ENCODE assay signal across 17 cellular contexts in genomic region chr17:2044263-2044894, GRCh38. TPM values are rescaled to one million over a fixed set of nuclear protein-coding genes. Genes with fewer than 3 reads are reported as not detected.
DNase-seq lines count a peak whose midpoint lies in the region; ATAC-seq and TF ChIP-seq lines count a peak whose summit lies in the region.
"Had no signal": no experiment of that assay in that cellular context is flagged by ENCODE, and none has a peak within 500 bp of the region (broad histone marks: within the 10 kb centered on the region; RNA-seq: fewer than 3 reads in every experiment).

No MANE protein-coding gene starts in this region.

- CTCF ChIA-PET in MCF 10A (lab: Yijun Ruan, JAX), result interaction anchor here (0.6 to 1.5 kb wide), 6 partner anchors 16 to 308 kb away, joined by 3 to 7 read pairs (median 3); partner anchors contain the start of gene RTN4RL1
- CTCF ChIA-PET in mammary epithelial cell (lab: Charles Lee; ENCODE audit: low non-redundant PET), result no interaction called here
- CTCF ChIA-PET in RWPE1 (lab: Yijun Ruan, JAX), result interaction anchor here (0.6 to 2.3 kb wide), 3 partner anchors 10 to 200 kb away, joined by 4 to 6 read pairs (median 5); partner anchors contain the start of gene HIC1

- H4K91ac ChIP-seq in mesenchymal stem cell (ENCODE audit: low read length), result no peak overlapping the region

- BruUV-seq in MCF 10A (replicated peaks; lab: Mats Ljungman, UMichigan) (no TSS peak), mammary epithelial cell (replicated peaks; lab: Mats Ljungman, UMichigan) (no TSS peak)

- peaks cover 7% of the 10 kb centered on the region for H3K36me3 ChIP-seq in mammary epithelial cell (ENCODE audit: insufficient read depth, low read length)
- H3K36me3 ChIP-seq in mesenchymal stem cell (ENCODE audit: control insufficient read depth in 1 of 2, insufficient read depth in 2 of 2, low read depth in 1 of 2, low read length in 2 of 2), result peaks cover 32 to 33% of the 10 kb centered on the region in 2 experiments
- H3K36me3 ChIP-seq in thymus (ENCODE audit: control insufficient read depth, insufficient read depth), result peaks cover 6% of the 10 kb centered on the region
- H3K36me3 ChIP-seq in lower lobe of right lung, result peaks cover 31% of the 10 kb centered on the region

- in situ Hi-C loops in mammary epithelial cell (cut with MboI; ENCODE audit: low sequenced_read_pairs in 2 of 2), result loop anchor here in 1 of 2 donors (25.0 kb wide), 1 partner anchor 332 kb away; the partner anchor contains the start of genes TLCD2 and WDR81

- DNase-seq in MCF 10A (ENCODE audit: unreplicated experiment) (no peak), mammary epithelial cell (no peak), RWPE1 (ENCODE audit: low spot score) (no peak), mesenchymal stem cell (no peak), lower lobe of right lung (no peak)
- DNase-seq: activated CD4-positive, alpha-beta T cell treated with anti-CD3 and anti-CD28 coated beads, Interleukin-2, amount 50 U/mL, for 48 hours; DMS153; NCI-H1694; NCI-H446 treated with DMSO at 0.1 percent for 48 hours; retina; SK-N-SH had no signal

- no peaks in the 10 kb centered on the region for H3K9me3 Mint-ChIP-seq in MCF 10A (ENCODE audit: unreplicated experiment)

- WGBS in mammary epithelial cell (ENCODE audit: low coverage, missing lambda C conversion rate), result 100% methylated on average over 2 of the region's 5 CpGs
- WGBS in mesenchymal stem cell, result over 99% methylated on average over 4 of the region's 5 CpGs
- WGBS in thymus, result 99% methylated on average over 5 of the region's 5 CpGs

- H2AFZ ChIP-seq in mammary epithelial cell (ENCODE audit: low read depth, low read length), result no peak overlapping the region
- no peak overlapping the region for H2AFZ ChIP-seq in mesenchymal stem cell (ENCODE audit: low read depth, low read length)

- H3K23ac ChIP-seq in mesenchymal stem cell (ENCODE audit: low read length in 2 of 2), result no peak overlapping the region

- no peak overlapping the region for H2BK12ac ChIP-seq in mesenchymal stem cell (ENCODE audit: low read length in 2 of 2)

- H3K27ac ChIP-seq in mammary epithelial cell (ENCODE audit: insufficient read depth, low read depth, low read length), result no peak overlapping the region
- H3K27ac ChIP-seq in RWPE1, result peak overlapping the region; percentile 83
- H3K27ac ChIP-seq in mesenchymal stem cell (ENCODE audit: low read length, poor library complexity, severe bottlenecking), result no peak overlapping the region
- peak overlapping the region; percentile 9 for H3K27ac ChIP-seq in thymus (ENCODE audit: low read depth)
- no peak overlapping the region for H3K27ac ChIP-seq in lower lobe of right lung

- no peak overlapping the region for H4K8ac ChIP-seq in mesenchymal stem cell (ENCODE audit: low read length)

- H3K4me3 ChIP-seq in mammary epithelial cell (replicated peaks in 1 of 3; ENCODE audit: insufficient read depth in 1 of 3, low read depth in 2 of 3, low read length in 3 of 3) (no peak overlapping the region), mesenchymal stem cell (ENCODE audit: insufficient read depth in 1 of 2, low read depth in 1 of 2, low read length in 2 of 2) (no peak overlapping the region), thymus (ENCODE audit: low read length) (no peak overlapping the region), lower lobe of right lung (no peak overlapping the region)
- H3K4me3 ChIP-seq: gastroesophageal sphincter, HAP-1, MG63 had no signal

- dilution Hi-C loops in mammary epithelial cell (cut with HindIII; ENCODE audit: low sequenced_read_pairs), result loop anchor here (5.0 kb wide), 2 partner anchors 47 to 102 kb away; no protein-coding TSS in a partner anchor

- H3K18ac ChIP-seq in mesenchymal stem cell (ENCODE audit: low read depth in 1 of 2, low read length in 2 of 2), result no peak overlapping the region

- H3K4me1 ChIP-seq in mammary epithelial cell (ENCODE audit: insufficient read depth, low read length), result peaks cover 40% of the 10 kb centered on the region
- peaks cover 26% of the 10 kb centered on the region for H3K4me1 ChIP-seq in mesenchymal stem cell (ENCODE audit: control insufficient read depth, insufficient read depth, low read depth, low read length)
- H3K4me1 ChIP-seq in thymus (ENCODE audit: control insufficient read depth, insufficient read depth, low read length), result peaks cover 22% of the 10 kb centered on the region
- H3K4me1 ChIP-seq in lower lobe of right lung, result peaks cover 35% of the 10 kb centered on the region

- peaks cover 28% of the 10 kb centered on the region for H3K79me2 ChIP-seq in mammary epithelial cell (ENCODE audit: insufficient read depth, low read length)

- no peak for TF ChIP-seq CTCF in MCF 10A (IDR thresholded peaks at IDR 0.05; ENCODE audit: unreplicated experiment)
- TF ChIP-seq CTCF in mammary epithelial cell (conservative IDR thresholded peaks at IDR 0.05 in 1 of 2, IDR thresholded peaks at IDR 0.05 in 1 of 2; ENCODE audit: extremely low read depth in 1 of 2, insufficient read depth in 1 of 2, low read depth in 1 of 2, low read length in 2 of 2), result no peak
- no peak for TF ChIP-seq CTCF in RWPE1 (conservative IDR thresholded peaks at IDR 0.05; ENCODE audit: low read depth)
- TF ChIP-seq CTCF in lower lobe of right lung (IDR thresholded peaks at IDR 0.05), result no peak

- no peak overlapping the region for H2AK5ac ChIP-seq in mesenchymal stem cell (ENCODE audit: low read length, severe bottlenecking)

- no peaks in the 10 kb centered on the region for H4K20me1 ChIP-seq in mammary epithelial cell (ENCODE audit: insufficient read depth, low read length)

- no peak for ATAC-seq in lower lobe of right lung
- ATAC-seq in HG03175 (IDR thresholded peaks at IDR 0.05; ENCODE audit: unreplicated experiment), result no peak
- no peak for ATAC-seq in GM19035 (IDR thresholded peaks at IDR 0.05; ENCODE audit: unreplicated experiment)
- ATAC-seq: gastroesophageal sphincter had no signal

- peaks cover 20% of the 10 kb centered on the region for H3K4me1 Mint-ChIP-seq in MCF 10A (ENCODE audit: insufficient read depth, unreplicated experiment)

- H3K4ac ChIP-seq in mesenchymal stem cell (ENCODE audit: low read depth in 1 of 2, low read length in 2 of 2), result no peak overlapping the region

- H3K9me3 ChIP-seq in mammary epithelial cell (replicated peaks; ENCODE audit: insufficient read depth, low read length) (no peaks in the 10 kb centered on the region), mesenchymal stem cell (ENCODE audit: control insufficient read depth, low read length) (no peaks in the 10 kb centered on the region), thymus (ENCODE audit: control insufficient read depth) (no peaks in the 10 kb centered on the region), lower lobe of right lung (no peaks in the 10 kb centered on the region)
- H3K9me3 ChIP-seq: gastroesophageal sphincter, HAP-1, MG63, SK-N-SH had no signal

- intact Hi-C loops in MCF 10A (cut with micrococcal nuclease), result no loop called here
- intact Hi-C loops in mammary epithelial cell (cut with micrococcal nuclease), result loop anchor here (10.0 kb wide), 1 partner anchor 360 kb away; the partner anchor contains the start of gene MNT
- intact Hi-C loops in lower lobe of right lung (cut with DNase I), result no loop called here

- no peak overlapping the region for H2BK120ac ChIP-seq in mesenchymal stem cell (ENCODE audit: low read depth, low read length)

- H3K36me3 Mint-ChIP-seq in MCF 10A (ENCODE audit: insufficient read depth, unreplicated experiment), result peaks cover 44% of the 10 kb centered on the region

- H3K27ac Mint-ChIP-seq in MCF 10A (ENCODE audit: low read depth, unreplicated experiment), result peak overlapping the region; percentile 98

- H3K14ac ChIP-seq in mesenchymal stem cell (ENCODE audit: low read length in 2 of 2), result no peak overlapping the region

- H2BK15ac ChIP-seq in mesenchymal stem cell (ENCODE audit: low read depth, poor library complexity, severe bottlenecking), result no peak overlapping the region

- H3K27me3 Mint-ChIP-seq in MCF 10A (ENCODE audit: insufficient read depth, unreplicated experiment), result no peaks in the 10 kb centered on the region

- H3K79me1 ChIP-seq in mesenchymal stem cell (replicated peaks; ENCODE audit: low read length, poor library complexity, severe bottlenecking), result peaks cover 21% of the 10 kb centered on the region

- POLR2A ChIA-PET in MCF 10A (lab: Yijun Ruan, JAX) (interaction anchor here (0.6 to 1.3 kb wide), 8 partner anchors 14 to 1844 kb away, joined by 3 to 6 read pairs (median 4); partner anchors contain the start of gene DPH1), RWPE1 (lab: Yijun Ruan, JAX; ENCODE audit: low non-redundant PET) (interaction anchor here (0.6 kb wide), 1 partner anchor 13 kb away, joined by 4 read pairs; no protein-coding TSS in a partner anchor)

- peak overlapping the region; percentile 19 for H3K4me3 Mint-ChIP-seq in MCF 10A (ENCODE audit: unreplicated experiment)

- no peak overlapping the region for H2BK5ac ChIP-seq in mesenchymal stem cell (ENCODE audit: low read depth, low read length, poor library complexity, severe bottlenecking)

- H3K9ac ChIP-seq in mammary epithelial cell (ENCODE audit: insufficient read depth, low read length) (no peak overlapping the region), mesenchymal stem cell (ENCODE audit: low read length) (peak overlapping the region; percentile 91)
- H3K9ac ChIP-seq: SK-N-SH had no signal

- H3K27me3 ChIP-seq in mammary epithelial cell (ENCODE audit: insufficient read depth, low read length) (no peaks in the 10 kb centered on the region), mesenchymal stem cell (ENCODE audit: control insufficient read depth in 1 of 2, insufficient read depth in 1 of 2, low read length in 2 of 2) (no peaks in the 10 kb centered on the region), thymus (ENCODE audit: control insufficient read depth, insufficient read depth) (peaks cover 11% of the 10 kb centered on the region), lower lobe of right lung (ENCODE audit: low read depth) (no peaks in the 10 kb centered on the region)
- H3K27me3 ChIP-seq: gastroesophageal sphincter, MG63 had no signal

- H3K4me2 ChIP-seq in mammary epithelial cell (ENCODE audit: insufficient read depth, low read depth, low read length), result no peak overlapping the region
- no peak overlapping the region for H3K4me2 ChIP-seq in mesenchymal stem cell (ENCODE audit: low read length, poor library complexity, severe bottlenecking)

RNA-seq across cellular contexts. Expression of gene OVCA2, which starts 2.6 kb away (rescaled TPM):
- total RNA-seq in MCF 10A (2022), result 28.8 and 33.5 TPM in 2 replicates
- total RNA-seq in mammary epithelial cell, result 10 to 100 TPM; 44.1 to 65.7 TPM
- 68.4 TPM for polyA plus RNA-seq in mammary epithelial cell
- polyA minus RNA-seq in mammary epithelial cell, result 28.3 TPM
- 72.1 TPM for polyA plus RNA-seq in mesenchymal stem cell (2013, experiment 1 of 2)
- 72.9 TPM for polyA plus RNA-seq in mesenchymal stem cell (2013, experiment 2 of 2)
- polyA plus RNA-seq in thymus, result 81.8 TPM
- total RNA-seq in lower lobe of right lung, result 20.3 TPM

RNA-seq across cellular contexts. Expression of gene HIC1, which starts 10.5 kb away (rescaled TPM):
- 0.59 and 1.0 TPM in 2 replicates for total RNA-seq in MCF 10A (2022)
- total RNA-seq in mammary epithelial cell, result 1 to 10 TPM in 1 of 2 donors, under 1 TPM in 1; 0.67 to 1.3 TPM
- polyA plus RNA-seq in mammary epithelial cell, result 0.20 TPM
- not detected for polyA minus RNA-seq in mammary epithelial cell
- polyA plus RNA-seq in mesenchymal stem cell (2013, experiment 1 of 2), result 25.3 TPM
- 23.9 TPM for polyA plus RNA-seq in mesenchymal stem cell (2013, experiment 2 of 2)
- 4.2 TPM for polyA plus RNA-seq in thymus
- total RNA-seq in lower lobe of right lung, result 20.6 TPM

RNA-seq across cellular contexts. Expression of gene DPH1, which starts 14.4 kb away (rescaled TPM):
- total RNA-seq in MCF 10A (2022), result 29.7 and 45.2 TPM in 2 replicates
- 10 to 100 TPM; 29.0 to 36.2 TPM for total RNA-seq in mammary epithelial cell
- polyA plus RNA-seq in mammary epithelial cell, result 27.4 TPM
- 64.4 TPM for polyA minus RNA-seq in mammary epithelial cell
- 24.6 TPM for polyA plus RNA-seq in mesenchymal stem cell (2013, experiment 1 of 2)
- 23.7 TPM for polyA plus RNA-seq in mesenchymal stem cell (2013, experiment 2 of 2)
- 26.4 TPM for polyA plus RNA-seq in thymus
- 38.0 TPM for total RNA-seq in lower lobe of right lung

RNA-seq across cellular contexts. Expression of gene RTN4RL1, which starts 19.2 kb away (rescaled TPM):
- total RNA-seq in MCF 10A (2022) (2.9 and 3.6 TPM in 2 replicates), mammary epithelial cell (1 to 10 TPM in 1 of 2 donors, under 1 TPM in 1; under 0.01 to 5.7 TPM), lower lobe of right lung (5.8 TPM)
- polyA plus RNA-seq in mammary epithelial cell (2.5 TPM), thymus (0.68 TPM)
- 1.6 TPM for polyA minus RNA-seq in mammary epithelial cell
- 0.10 TPM for polyA plus RNA-seq in mesenchymal stem cell (2013, experiment 1 of 2)
- 0.04 TPM for polyA plus RNA-seq in mesenchymal stem cell (2013, experiment 2 of 2)

Comparison
In these comparisons a context has a peak if more than half of its experiments do, and no peak if none do; other contexts are left out.
1. H3K27ac ChIP-seq: peak in RWPE1 (single experiment) and thymus (single experiment); none in mammary epithelial cell (single experiment), mesenchymal stem cell (single experiment) and lower lobe of right lung (single experiment).